10 cellular contexts compared by ENCODE assay signal in the genomic region with DNA sequence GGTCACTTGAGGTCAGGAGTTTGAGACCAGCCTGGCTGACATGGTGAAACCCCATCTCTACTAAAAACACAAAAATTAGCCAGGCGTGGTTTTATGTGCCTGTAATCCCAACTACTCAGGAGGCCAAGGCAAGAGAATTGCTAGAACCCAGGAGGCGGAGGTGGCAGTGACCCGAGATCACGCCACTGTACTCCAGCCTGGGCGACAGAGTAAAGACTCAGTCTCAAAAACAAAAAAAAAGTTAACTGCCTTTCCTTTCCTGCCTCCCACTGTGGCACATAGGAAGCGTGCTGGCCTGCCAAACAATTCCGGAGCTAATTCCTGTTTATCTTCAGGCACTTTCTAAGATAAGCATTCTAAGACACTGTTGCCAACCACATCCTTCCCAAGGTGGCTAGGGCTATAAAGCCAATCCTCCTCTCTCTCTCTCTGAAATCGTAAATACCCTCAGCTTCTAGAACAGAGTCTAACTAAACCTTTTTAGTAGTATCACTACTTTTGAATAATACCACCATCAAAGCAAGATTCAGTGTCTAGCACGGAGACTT. TPM values are rescaled to one million over a fixed set of nuclear protein-coding genes. Genes with fewer than 3 reads are reported as not detected.
DNase-seq lines count a peak whose midpoint lies in the region; ATAC-seq and TF ChIP-seq lines count a peak whose summit lies in the region.
"Had no signal": no experiment of that assay in that cellular context is flagged by ENCODE, and none has a peak within 500 bp of the region (broad histone marks: within the 10 kb centered on the region; RNA-seq: fewer than 3 reads in every experiment).

No MANE protein-coding gene starts in this region.

- H3K27ac ChIP-seq in SJSA1, result peak overlapping the region; percentile 70
- no peak overlapping the region for H3K27ac ChIP-seq in foreskin keratinocyte
- H3K27ac ChIP-seq: epithelial cell of prostate, WERI-Rb-1 had no signal

- H3K4me3 ChIP-seq in SJSA1, result no peak overlapping the region

- H3K4me3 Mint-ChIP-seq in effector memory CD8-positive, alpha-beta T cell, result peak overlapping the region; percentile 48 to 50
- peak overlapping the region; percentile 61 for H3K4me3 Mint-ChIP-seq in natural killer cell treated with Interleukin-12 subunit alpha and Interleukin-12 subunit beta and Interleukin-15 and Interleukin-18, amount 100 ng/mL, for 72 hours

- H3K9me3 ChIP-seq in SJSA1 (replicated peaks), result no peaks in the 10 kb centered on the region

- no peak for ATAC-seq in effector memory CD8-positive, alpha-beta T cell (replicated peaks)
- ATAC-seq in natural killer cell treated with Interleukin-12 subunit alpha and Interleukin-12 subunit beta and Interleukin-15 and Interleukin-18, amount 100 ng/mL, for 72 hours, result no peak
- no peak for ATAC-seq in foreskin keratinocyte

- H3K27ac Mint-ChIP-seq in effector memory CD8-positive, alpha-beta T cell, result peak overlapping the region; percentile 59 to 91
- peak overlapping the region; percentile 72 to 74 for H3K27ac Mint-ChIP-seq in natural killer cell treated with Interleukin-12 subunit alpha and Interleukin-12 subunit beta and Interleukin-15 and Interleukin-18, amount 100 ng/mL, for 72 hours

- no peak for TF ChIP-seq CTCF in foreskin keratinocyte (conservative IDR thresholded peaks at IDR 0.05)

- H3K4me1 Mint-ChIP-seq in effector memory CD8-positive, alpha-beta T cell (ENCODE audit: low read depth in 2 of 2), result peaks cover 30 to 36% of the 10 kb centered on the region in 2 donors
- peaks cover 28 to 46% of the 10 kb centered on the region in 2 donors for H3K4me1 Mint-ChIP-seq in natural killer cell treated with Interleukin-12 subunit alpha and Interleukin-12 subunit beta and Interleukin-15 and Interleukin-18, amount 100 ng/mL, for 72 hours (ENCODE audit: low read depth in 2 of 2)

- H3K36me3 ChIP-seq in SJSA1, result peaks cover 67% of the 10 kb centered on the region
- H3K36me3 ChIP-seq: WERI-Rb-1 had no signal

- H3K4me1 ChIP-seq in SJSA1 (replicated peaks) (peaks cover 22% of the 10 kb centered on the region), foreskin keratinocyte (no peaks in the 10 kb centered on the region)

- H3K27me3 ChIP-seq in SJSA1 (replicated peaks), result no peaks in the 10 kb centered on the region
- no peaks in the 10 kb centered on the region for H3K27me3 ChIP-seq in foreskin keratinocyte

- no peaks in the 10 kb centered on the region for H3K27me3 Mint-ChIP-seq in effector memory CD8-positive, alpha-beta T cell
- no peaks in the 10 kb centered on the region for H3K27me3 Mint-ChIP-seq in natural killer cell treated with Interleukin-12 subunit alpha and Interleukin-12 subunit beta and Interleukin-15 and Interleukin-18, amount 100 ng/mL, for 72 hours

- H3K9me3 Mint-ChIP-seq in effector memory CD8-positive, alpha-beta T cell, result no peaks in the 10 kb centered on the region
- H3K9me3 Mint-ChIP-seq in natural killer cell treated with Interleukin-12 subunit alpha and Interleukin-12 subunit beta and Interleukin-15 and Interleukin-18, amount 100 ng/mL, for 72 hours, result no peaks in the 10 kb centered on the region

- H3K36me3 Mint-ChIP-seq in effector memory CD8-positive, alpha-beta T cell (ENCODE audit: insufficient read depth), result peaks cover 45% of the 10 kb centered on the region
- H3K36me3 Mint-ChIP-seq in natural killer cell treated with Interleukin-12 subunit alpha and Interleukin-12 subunit beta and Interleukin-15 and Interleukin-18, amount 100 ng/mL, for 72 hours, result peaks cover 10% of the 10 kb centered on the region

- DNase-seq in H4 (ENCODE audit: low spot score) (peak; percentile 76), SJSA1 (ENCODE audit: low read depth in 1 of 2, low spot score in 2 of 2) (peak; percentile 57 to 59), foreskin keratinocyte (no peak), globus pallidus (ENCODE audit: low spot score) (no peak), NCI-H2171 treated with DMSO at 0.1 percent for 48 hours (lab: John Stamatoyannopoulos, UW) (no peak)
- DNase-seq in effector memory CD8-positive, alpha-beta T cell, result no peak
- no peak for DNase-seq in natural killer cell treated with Interleukin-12 subunit alpha and Interleukin-12 subunit beta and Interleukin-15 and Interleukin-18, amount 100 ng/mL, for 72 hours (ENCODE audit: low spot score)
- DNase-seq: islet precursor cell, WERI-Rb-1 had no signal

RNA-seq across cellular contexts. Expression of gene SLC25A30, which starts 21.6 kb away (rescaled TPM):
- 5.5 and 7.1 TPM in 2 replicates for total RNA-seq in H4 (2014; rRNA removed; shearing (Covaris generic))
- total RNA-seq in SJSA1 (2014; rRNA removed; shearing (Covaris generic)), result 6.7 and 10.2 TPM in 2 replicates
- total RNA-seq in natural killer cell treated with Interleukin-12 subunit alpha and Interleukin-12 subunit beta and Interleukin-15 and Interleukin-18, amount 100 ng/mL, for 72 hours, result 10 to 100 TPM; 28.3 to 38.8 TPM
- 23.0 and 25.3 TPM in 2 replicates for total RNA-seq in foreskin keratinocyte
- polyA plus RNA-seq in foreskin keratinocyte, result 6.5 and 9.0 TPM in 2 replicates

RNA-seq across cellular contexts. Expression of gene TPT1, which starts 55.6 kb away (rescaled TPM):
- total RNA-seq in H4 (2014; rRNA removed; shearing (Covaris generic)), result 2,361 and 2,437 TPM in 2 replicates
- 1,541 and 1,642 TPM in 2 replicates for total RNA-seq in SJSA1 (2014; rRNA removed; shearing (Covaris generic))
- total RNA-seq in natural killer cell treated with Interleukin-12 subunit alpha and Interleukin-12 subunit beta and Interleukin-15 and Interleukin-18, amount 100 ng/mL, for 72 hours, result 1,000 to 10,000 TPM; 1,832 to 3,365 TPM
- total RNA-seq in foreskin keratinocyte, result 3,187 and 3,228 TPM in 2 replicates
- polyA plus RNA-seq in foreskin keratinocyte, result 4,571 and 4,595 TPM in 2 replicates

Comparison
In these comparisons a context has a peak if more than half of its experiments do, and no peak if none do; other contexts are left out.
1. DNase-seq: peak in H4 (single experiment) and SJSA1 (2 of 2); none in effector memory CD8-positive, alpha-beta T cell (0 of 3), natural killer cell treated with Interleukin-12 subunit alpha and Interleukin-12 subunit beta and Interleukin-15 and Interleukin-18, amount 100 ng/mL, for 72 hours (single experiment), foreskin keratinocyte (0 of 2), globus pallidus (single experiment) and NCI-H2171 treated with DMSO at 0.1 percent for 48 hours (single experiment).